8 cellular contexts compared by ENCODE assay signal in the genomic region with DNA sequence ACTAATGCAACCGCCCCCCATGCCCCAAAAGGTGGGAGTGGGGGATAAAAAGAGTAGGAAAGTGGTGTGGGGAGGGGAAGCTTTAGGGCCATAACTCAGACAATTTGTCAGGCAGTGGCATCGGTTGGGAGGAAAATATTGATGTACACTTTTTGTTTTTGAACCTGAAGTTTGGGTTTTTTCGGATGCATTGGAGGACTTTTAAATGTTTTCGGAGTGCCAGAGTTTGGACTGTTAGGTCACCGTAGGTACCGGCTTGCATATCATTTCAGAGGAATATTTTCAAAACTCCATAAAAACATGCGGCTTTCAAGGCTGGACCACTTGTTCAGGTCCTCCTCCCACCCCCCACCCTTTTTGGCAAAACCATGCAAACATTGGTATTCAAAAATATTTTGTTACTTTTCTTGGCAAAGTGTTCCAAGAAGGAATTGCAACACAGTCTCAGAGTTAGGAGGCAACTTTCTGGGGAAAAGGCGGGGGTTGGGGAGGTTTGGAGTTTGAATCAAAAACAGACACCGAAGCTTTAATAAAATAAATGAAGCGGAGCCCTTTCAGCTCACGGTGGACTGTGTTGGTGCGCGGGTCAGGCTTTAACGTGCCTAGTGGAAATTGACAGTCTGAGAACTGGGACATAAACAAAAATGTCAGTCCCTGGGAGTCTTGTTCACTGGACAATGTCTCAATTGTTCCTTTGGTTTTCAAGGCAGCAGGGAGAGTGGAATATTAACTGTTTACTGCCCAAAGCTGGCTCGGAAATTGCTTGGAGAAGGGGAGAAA.
DNase-seq lines count a peak whose midpoint lies in the region; ATAC-seq and TF ChIP-seq lines count a peak whose summit lies in the region.

No MANE protein-coding gene starts in this region.

- TF ChIP-seq EP300 in tibial nerve (IDR thresholded peaks at IDR 0.05), result peak in 1 of 2 donors; percentile 73

- no peak for TF ChIP-seq POLR2A in tibial nerve (IDR thresholded peaks at IDR 0.05)

- TF ChIP-seq CTCF in lung (IDR thresholded peaks at IDR 0.05; ENCODE audit: control extremely low read depth, extremely low read depth) (no peak), tibial nerve (IDR thresholded peaks at IDR 0.05) (no peak)

- no peaks in the 10 kb centered on the region for H3K27me3 ChIP-seq in ectodermal cell (ENCODE audit: control insufficient read depth, insufficient read depth, low read length, poor library complexity, severe bottlenecking)
- no peaks in the 10 kb centered on the region for H3K27me3 ChIP-seq in lung (ENCODE audit: control insufficient read depth, insufficient read depth)
- H3K27me3 ChIP-seq in tibial nerve, result no peaks in the 10 kb centered on the region

- H3K36me3 ChIP-seq in ectodermal cell (ENCODE audit: control insufficient read depth, insufficient read depth, low read length), result no peaks in the 10 kb centered on the region
- H3K36me3 ChIP-seq in lung (ENCODE audit: control insufficient read depth in 2 of 2, insufficient read depth in 2 of 2, low read length in 2 of 2), result no peaks in the 10 kb centered on the region
- no peaks in the 10 kb centered on the region for H3K36me3 ChIP-seq in tibial nerve

- no peak for ATAC-seq in lung (ENCODE audit: insufficient read depth, low FRiP score)

- 50 to 51% methylated on average over 14 to 15 of the region's 15 CpGs for WGBS in ectodermal cell, 2 experiments
- WGBS in lung, 2 donors, result 35 to 62% methylated on average over 15 of the region's 15 CpGs
- 17% methylated on average over 15 of the region's 15 CpGs for WGBS in tibial nerve, 2 donors

- H3K4me1 ChIP-seq in ectodermal cell (ENCODE audit: control insufficient read depth, insufficient read depth, low read length) (peaks cover 70% of the 10 kb centered on the region), lung (ENCODE audit: control insufficient read depth in 2 of 2, insufficient read depth in 2 of 2, low read length in 2 of 2) (peaks cover 12 to 32% of the 10 kb centered on the region in 2 donors), tibial nerve (peaks cover 0 to 88% (median 35%) of the 10 kb centered on the region in 4 donors)

- H3K9me3 ChIP-seq in ectodermal cell (ENCODE audit: control insufficient read depth, low read length) (no peaks in the 10 kb centered on the region), lung (ENCODE audit: control insufficient read depth in 2 of 2, insufficient read depth in 1 of 2, low read length in 1 of 2) (no peaks in the 10 kb centered on the region), tibial nerve (no peaks in the 10 kb centered on the region)

- H3K27ac ChIP-seq in ectodermal cell (ENCODE audit: insufficient read depth, low read depth, low read length, poor library complexity, severe bottlenecking), result peak overlapping the region; percentile 80
- peak overlapping the region; percentile 73 to 78 for H3K27ac ChIP-seq in lung (ENCODE audit: low read depth in 1 of 2, low read length in 1 of 2)
- H3K27ac ChIP-seq in tibial nerve, result peak overlapping the region; percentile 69 to 90 (median 74)

- DNase-seq in M059J (ENCODE audit: low read depth), result peak; percentile 40
- no peak for DNase-seq in lung (ENCODE audit: low spot score)
- DNase-seq in tibial nerve (ENCODE audit: low spot score in 2 of 2), result peak in 1 of 2 donors; percentile 62
- no peak for DNase-seq in NCI-H2081 treated with DMSO at 0.1 percent for 48 hours (lab: John Stamatoyannopoulos, UW)
- DNase-seq in iPS-NIHi11 (ENCODE audit: low spot score), result no peak
- DNase-seq in SIG-M5 (lab: John Stamatoyannopoulos, UW), result no peak
- no peak for DNase-seq in NCI-H524 (lab: John Stamatoyannopoulos, UW)

- no peak overlapping the region for H3K4me3 ChIP-seq in ectodermal cell (ENCODE audit: insufficient read depth, low read depth, low read length)
- no peak overlapping the region for H3K4me3 ChIP-seq in lung
- H3K4me3 ChIP-seq in tibial nerve, result peak overlapping the region in 3 of 4 donors; percentile 4 to 41 (median 10)

Comparison
In these comparisons a context has a peak if more than half of its experiments do, and no peak if none do; other contexts are left out.
1. H3K4me3 ChIP-seq: peak in tibial nerve (3 of 4); none in ectodermal cell (single experiment) and lung (single experiment).
2. Peak in every context shown above with its lines, with median percentiles within 50 percentile points of each other: H3K27ac ChIP-seq.